ENCODE assay signal across 8 cellular contexts in the genomic region with DNA sequence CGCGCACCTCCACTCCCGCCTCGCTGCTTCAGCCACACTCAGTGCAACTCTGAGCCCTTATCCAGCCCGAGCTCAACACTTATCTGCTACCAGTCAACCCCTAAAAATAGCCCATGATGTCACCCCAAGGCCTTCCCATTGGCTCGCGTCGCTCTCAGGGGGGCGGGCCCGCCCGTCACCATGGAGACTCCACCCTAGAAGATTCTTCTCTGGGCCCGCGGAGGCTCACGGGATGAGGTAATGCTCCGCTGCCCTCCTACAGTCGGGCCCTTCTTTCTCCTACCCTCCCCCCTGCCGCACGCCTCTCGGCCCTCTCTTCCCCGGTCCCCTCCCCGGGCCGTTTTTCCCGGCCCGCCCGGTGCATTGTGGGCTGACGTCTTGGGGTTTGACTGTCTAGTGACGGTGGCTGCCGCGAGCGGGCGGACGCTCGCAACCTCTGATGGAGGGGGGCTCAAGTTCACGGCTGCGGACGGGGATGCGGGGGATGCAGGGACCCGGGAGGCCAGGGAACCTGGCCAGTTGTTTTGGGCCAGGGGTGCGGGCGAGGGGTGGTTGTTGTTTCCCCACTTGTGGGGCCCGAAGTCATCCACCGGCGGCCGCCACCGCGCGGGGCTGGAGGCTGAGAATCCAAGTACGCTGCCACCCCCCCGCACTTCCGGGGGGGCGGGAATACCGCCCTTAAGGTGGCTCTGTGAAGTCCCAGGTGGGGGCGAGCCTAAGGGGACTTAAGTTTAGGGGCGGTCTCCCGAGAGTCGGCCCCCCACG. TPM values are rescaled to one million over a fixed set of nuclear protein-coding genes. Genes with fewer than 3 reads are reported as not detected.
DNase-seq lines count a peak whose midpoint lies in the region; ATAC-seq and TF ChIP-seq lines count a peak whose summit lies in the region.

A gene (minus strand): TSS at position 55 of the 765 bp plus-strand sequence. CDS start 977 bp downstream, outside the sequence.

- H3K36me3 ChIP-seq in Karpas-422 (ENCODE audit: insufficient read depth, low read length) = no peaks in the 10 kb centered on the region
- H3K36me3 ChIP-seq in esophagus muscularis mucosa = peaks cover 0 to 20% (median 2%) of the 10 kb centered on the region in 4 donors
- H3K36me3 ChIP-seq in muscle layer of duodenum (ENCODE audit: control insufficient read depth in 1 of 2, insufficient read depth in 2 of 2, low read length in 2 of 2) = peaks cover 4 to 14% of the 10 kb centered on the region in 2 donors

- DNase-seq in DMS79 (lab: John Stamatoyannopoulos, UW) (peak; percentile 96), Karpas-422 (peak; percentile 99), RKO (ENCODE audit: low spot score) (peak; percentile 99), activated T-helper 1 cell treated with Interleukin-2 at 50 U/mL for 16 hours (ENCODE audit: low read depth) (peak; percentile 97), esophagus muscularis mucosa (ENCODE audit: extremely low spot score) (peak; percentile 100)
- DNase-seq in stimulated activated CD8-positive, alpha-beta memory T cell treated with anti-CD3 and anti-CD28 coated beads, Interleukin-7, amount 100 ng/mL, for 4 hours (ENCODE audit: low read depth in 2 of 2) = peak; percentile 97 to 99

- TF ChIP-seq POLR2A in esophagus muscularis mucosa (IDR thresholded peaks at IDR 0.05; ENCODE audit: low read depth) = peak; percentile 95

- H4K20me1 ChIP-seq in Karpas-422 (ENCODE audit: insufficient read depth, low read depth, low read length) = 0 out of 2 replicates have a peak, but pooled peaks cover 5% of the 10 kb centered on the region

- H3K4me3 ChIP-seq in Karpas-422 (ENCODE audit: low read length) (peak within 1 kb of the TSS; percentile 83), esophagus muscularis mucosa (peak within 1 kb of the TSS; percentile 79 to 93 (median 91)), muscle layer of duodenum (ENCODE audit: low read depth in 1 of 2, low read length in 2 of 2) (peak within 1 kb of the TSS; percentile 85 to 94)

- peak; percentile 14 for TF ChIP-seq EP300 in esophagus muscularis mucosa (IDR thresholded peaks at IDR 0.05)

- peak; percentile 74 for ATAC-seq in GM21825 (IDR thresholded peaks at IDR 0.05; ENCODE audit: unreplicated experiment)

- peak within 1 kb of the TSS; percentile 96 for H2AFZ ChIP-seq in Karpas-422 (ENCODE audit: low read length)

- H3K27me3 ChIP-seq in Karpas-422 (ENCODE audit: low read length) (no peaks in the 10 kb centered on the region; the same call in 1 of the 2 replicates), esophagus muscularis mucosa (no peaks in the 10 kb centered on the region), muscle layer of duodenum (ENCODE audit: low read depth, low read length) (no peaks in the 10 kb centered on the region)

- WGBS in esophagus muscularis mucosa = 2% methylated on average over 36 of the region's 57 CpGs

- H3K4me2 ChIP-seq in Karpas-422 (ENCODE audit: low read depth, low read length, poor library complexity, severe bottlenecking) = peak within 1 kb of the TSS; percentile 94

- H3K9me2 ChIP-seq in Karpas-422 (replicated peaks; ENCODE audit: insufficient read depth, low read length) = no peaks in the 10 kb centered on the region

- H3K9me3 ChIP-seq in Karpas-422 (ENCODE audit: low read length) (no peaks in the 10 kb centered on the region), esophagus muscularis mucosa (no peaks in the 10 kb centered on the region), muscle layer of duodenum (ENCODE audit: control insufficient read depth in 1 of 2, low read length in 2 of 2) (no peaks in the 10 kb centered on the region)

- H3K27ac ChIP-seq in Karpas-422 (ENCODE audit: low read length) (peak within 1 kb of the TSS; percentile 43), esophagus muscularis mucosa (replicated peaks in 1 of 4) (peak within 1 kb of the TSS; percentile 98 to 100 (median 100)), muscle layer of duodenum (ENCODE audit: low read length) (peak within 1 kb of the TSS; percentile 98)

- peak within 1 kb of the TSS; percentile 88 for H3K9ac ChIP-seq in Karpas-422 (ENCODE audit: low read length)

- intact Hi-C loops in esophagus muscularis mucosa (cut with DNase I) = loop anchor here (2.0 to 10.0 kb wide), 4 partner anchors 31 to 918 kb away; a partner anchor contains a TSS

- H3K79me2 ChIP-seq in Karpas-422 (ENCODE audit: low read length) = no peaks in the 10 kb centered on the region

- peaks cover 35% of the 10 kb centered on the region for H3K4me1 ChIP-seq in Karpas-422 (ENCODE audit: low read length)
- peaks cover 17 to 30% (median 28%) of the 10 kb centered on the region in 4 donors for H3K4me1 ChIP-seq in esophagus muscularis mucosa
- peaks cover 0 to 7% of the 10 kb centered on the region in 2 donors for H3K4me1 ChIP-seq in muscle layer of duodenum (ENCODE audit: control insufficient read depth in 1 of 2, insufficient read depth in 2 of 2, low read length in 2 of 2)

- TF ChIP-seq CTCF in esophagus muscularis mucosa (IDR thresholded peaks at IDR 0.05) = peak in 2 of 3 experiments; percentile 24

RNA-seq across cellular contexts. Expression of the gene that starts here (rescaled TPM):
- 2.1 and 5.4 TPM in 2 replicates for total RNA-seq in Karpas-422 (2014; rRNA removed; shearing (Covaris generic); ENCODE audit: low replicate concordance)
- total RNA-seq in esophagus muscularis mucosa = 100 to 1,000 TPM in 3 of 4 donors, 10 to 100 TPM in 1; 77.7 to 126 (median 111) TPM

Comparison
In these comparisons a context has a peak if more than half of its experiments do, and no peak if none do; other contexts are left out.
1. Peak in every context shown above with its lines: DNase-seq, ATAC-seq, H3K4me3 ChIP-seq and H3K27ac ChIP-seq.
2. RNA of the gene that starts here (total RNA-seq): 77.7 to 126 TPM in esophagus muscularis mucosa; 2.1 to 5.4 TPM in Karpas-422; every median in the first group is over 10 times any median in the second.
3. H3K27ac ChIP-seq: peak in every context shown above with its lines; median percentile 100 in esophagus muscularis mucosa; 98 in muscle layer of duodenum; 43 in Karpas-422.